ENCODE assay signal across 8 cellular contexts in the genomic region with DNA sequence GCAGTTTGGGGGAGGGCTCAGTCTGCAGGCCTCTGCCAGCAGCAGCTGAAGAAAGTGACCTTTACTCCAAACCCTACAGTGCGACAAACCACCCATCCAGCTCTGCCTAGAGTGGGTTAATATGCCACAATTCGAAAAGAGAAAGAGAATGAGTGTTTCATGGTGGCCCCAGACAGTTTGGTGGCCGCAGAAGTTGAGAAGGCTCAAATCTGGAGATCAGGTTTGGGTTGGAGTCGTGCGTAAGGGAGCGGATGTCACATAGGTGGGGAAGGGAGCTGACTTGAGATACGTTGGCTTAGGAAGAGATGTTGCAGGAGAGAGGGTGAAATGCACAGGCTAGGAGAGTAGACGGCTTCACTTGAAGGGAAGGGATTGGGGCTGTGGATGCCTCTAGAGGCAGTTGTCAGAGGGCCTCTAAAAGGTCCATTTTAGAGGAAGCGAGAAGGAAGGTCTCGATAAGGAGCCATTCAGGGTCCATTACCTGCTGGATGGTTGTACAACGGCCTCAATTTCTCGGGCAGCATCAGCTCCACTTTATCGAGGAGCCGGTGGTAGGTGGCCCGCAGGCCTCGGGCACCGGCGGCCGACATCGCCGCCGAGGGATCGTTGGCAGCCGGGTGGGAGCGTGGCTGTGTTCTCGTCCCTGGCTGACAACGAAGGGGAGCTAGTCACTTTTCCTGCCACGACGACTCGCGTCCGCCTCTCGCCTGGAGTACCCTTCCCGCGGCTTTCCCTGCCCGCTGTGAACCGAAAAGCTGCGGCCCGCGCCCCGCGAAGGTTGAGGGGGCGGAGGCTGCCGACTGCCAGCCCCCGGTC. TPM values are rescaled to one million over a fixed set of nuclear protein-coding genes. Genes with fewer than 3 reads are reported as not detected.
DNase-seq lines count a peak whose midpoint lies in the region; ATAC-seq lines count a peak whose summit lies in the region.

No MANE protein-coding gene starts in this region.

- no peaks in the 10 kb centered on the region for H3K9me3 ChIP-seq in iPS-18c (ENCODE audit: control insufficient read depth, insufficient read depth, low read length)

- H3K27ac ChIP-seq in skin epidermis = peak overlapping the region; percentile 71 to 98 (median 94)

- DNase-seq in Jurkat, Clone E6-1 (ENCODE audit: low read depth, low spot score) = peak; percentile 40
- peak; percentile 57 for DNase-seq in SK-N-DZ (ENCODE audit: low spot score)
- peak; percentile 64 for DNase-seq in astrocyte of the hippocampus (ENCODE audit: low read depth, low spot score)
- DNase-seq in ecto neural progenitor cell (ENCODE audit: low spot score) = no peak

- H3K4me3 ChIP-seq in GM08714 (ENCODE audit: low read length) (peak overlapping the region; percentile 71), iPS-18c (ENCODE audit: insufficient read depth, low read depth, low read length) (peak overlapping the region; percentile 91), skin epidermis (peak overlapping the region; percentile 57 to 100 (median 88))
- H3K4me3 ChIP-seq in Jurkat, Clone E6-1 (ENCODE audit: low read length) = peak overlapping the region; percentile 82

- ATAC-seq in GM21825 (IDR thresholded peaks at IDR 0.05; ENCODE audit: unreplicated experiment) = peak; percentile 7

RNA-seq across cellular contexts. Expression of a gene that starts 1.0 kb away (rescaled TPM):
- polyA plus RNA-seq in Jurkat, Clone E6-1 (2012; ENCODE audit: insufficient read depth, insufficient read length) = 54.7 TPM
- polyA plus RNA-seq in SK-N-DZ (2014; cell fraction: cytosol; rRNA removed) = 16.8 and 20.4 TPM in 2 replicates
- polyA plus RNA-seq in SK-N-DZ (2014; cell fraction: nucleus; rRNA removed) = 12.6 and 18.7 TPM in 2 replicates

RNA-seq across cellular contexts. Expression of a gene that starts 1.4 kb away (rescaled TPM):
- 101 TPM for polyA plus RNA-seq in Jurkat, Clone E6-1 (2012; ENCODE audit: insufficient read depth, insufficient read length)
- polyA plus RNA-seq in SK-N-DZ (2014; cell fraction: cytosol; rRNA removed) = 34.7 and 37.4 TPM in 2 replicates
- polyA plus RNA-seq in SK-N-DZ (2014; cell fraction: nucleus; rRNA removed) = 20.6 and 29.8 TPM in 2 replicates

RNA-seq across cellular contexts. Expression of a gene that starts 21.5 kb away (rescaled TPM):
- polyA plus RNA-seq in Jurkat, Clone E6-1 (2012; ENCODE audit: insufficient read depth, insufficient read length) = not detected
- not detected in 2 replicates for polyA plus RNA-seq in SK-N-DZ (2014; cell fraction: cytosol; rRNA removed)
- not detected in 2 replicates for polyA plus RNA-seq in SK-N-DZ (2014; cell fraction: nucleus; rRNA removed)
